8 cellular contexts compared by ENCODE assay signal in genomic region chr9:92669527-92669889, GRCh38. TPM values are rescaled to one million over a fixed set of nuclear protein-coding genes. Genes with fewer than 3 reads are reported as not detected.
A peak's percentile ranks its signal among the peaks of the same experiment; 100 is the strongest.
DNase-seq lines count a peak whose midpoint lies in the region; ATAC-seq, FAIRE-seq and TF ChIP-seq lines count a peak whose summit lies in the region.

No MANE protein-coding gene starts in this region.

- H3K9me3 ChIP-seq in keratinocyte (ENCODE audit: control insufficient read depth, low read depth, low read length) = no peaks in the 10 kb centered on the region

- no peak for DNase-seq in AG10803 (ENCODE audit: low read depth)
- DNase-seq in OCI-M1 (lab: John Stamatoyannopoulos, UW) = peak; percentile 56
- DNase-seq in astrocyte of the spinal cord (ENCODE audit: low read depth, low spot score) = no peak
- no peak for DNase-seq in keratinocyte (ENCODE audit: low read depth, low spot score)
- peak in 2 of 3 experiments; percentile 9 to 18 for DNase-seq in stimulated activated CD4-positive, alpha-beta T cell treated with anti-CD3 and anti-CD28 coated beads, TNF-alpha, amount 100 ng/mL, for 4 hours (ENCODE audit: low read depth in 3 of 3)
- no peak for DNase-seq in pons (ENCODE audit: low spot score)
- DNase-seq in NCI-H446 (lab: John Stamatoyannopoulos, UW) = no peak

- peak overlapping the region; percentile 99 for H3K27ac ChIP-seq in keratinocyte (ENCODE audit: control insufficient read depth, insufficient read depth, low read length)

- H3K4me1 ChIP-seq in keratinocyte (ENCODE audit: control insufficient read depth, extremely low read depth, insufficient read depth, low read length) = peaks cover 20% of the 10 kb centered on the region

- no peaks in the 10 kb centered on the region for H3K9me1 ChIP-seq in keratinocyte (ENCODE audit: control insufficient read depth, extremely low read depth, insufficient read depth, low read length)

- peak overlapping the region; percentile 79 for H3K4me2 ChIP-seq in keratinocyte (ENCODE audit: control insufficient read depth, extremely low read depth, insufficient read depth, low read depth, low read length)

- dilution Hi-C loops in keratinocyte (cut with MboI; ENCODE audit: extremely low pct_ligation_motif_present, low sequenced_read_pairs) = no loop called here

- ATAC-seq in GM21381 (IDR thresholded peaks at IDR 0.05; ENCODE audit: unreplicated experiment) = peak; percentile 7

- H2AFZ ChIP-seq in keratinocyte (ENCODE audit: control insufficient read depth, low read length) = peak overlapping the region; percentile 10

- no peak for TF ChIP-seq CTCF in AG10803 (conservative IDR thresholded peaks at IDR 0.05; ENCODE audit: low read length)
- TF ChIP-seq CTCF in astrocyte of the spinal cord (IDR thresholded peaks at IDR 0.05; ENCODE audit: low read depth, low read length) = no peak
- no peak for TF ChIP-seq CTCF in keratinocyte (optimal IDR thresholded peaks at IDR 0.05 in 1 of 3, IDR thresholded peaks at IDR 0.05 in 1 of 3, conservative IDR thresholded peaks at IDR 0.05 in 1 of 3; ENCODE audit: extremely low read depth in 1 of 3, insufficient read depth in 2 of 3, low read length in 3 of 3)

- FAIRE-seq in keratinocyte (lab: Jason Lieb, UNC) = no peak

- peaks cover 55% of the 10 kb centered on the region for H3K79me2 ChIP-seq in keratinocyte (ENCODE audit: control insufficient read depth, insufficient read depth, low read length)

- no peaks in the 10 kb centered on the region for H3K27me3 ChIP-seq in keratinocyte (ENCODE audit: control insufficient read depth, extremely low read depth, insufficient read depth, low read length)

- H4K20me1 ChIP-seq in keratinocyte (ENCODE audit: control insufficient read depth, extremely low read depth, insufficient read depth, low read length) = no peaks in the 10 kb centered on the region

- peak overlapping the region; percentile 99 for H3K9ac ChIP-seq in keratinocyte (ENCODE audit: control insufficient read depth, extremely low read depth, insufficient read depth, low read length)

- H3K4me3 ChIP-seq in AG10803 (ENCODE audit: low read length) (peak overlapping the region; percentile 99), astrocyte of the spinal cord (ENCODE audit: low read depth, low read length) (peak overlapping the region; percentile 66), keratinocyte (ENCODE audit: control insufficient read depth in 2 of 3, extremely low read depth in 1 of 3, insufficient read depth in 2 of 3, low read depth in 1 of 3, low read length in 3 of 3) (peak overlapping the region; percentile 81 to 99 (median 83))

- in situ Hi-C loops in astrocyte of the spinal cord (cut with HindIII; ENCODE audit: low sequenced_read_pairs) = no loop called here

- H3K36me3 ChIP-seq in keratinocyte (ENCODE audit: control insufficient read depth in 2 of 2, extremely low read depth in 1 of 2, insufficient read depth in 2 of 2, low read length in 2 of 2) = peaks cover 12 to 20% of the 10 kb centered on the region in 2 experiments

RNA-seq across cellular contexts. Expression of gene IPPK, which starts 0.4 kb away (rescaled TPM):
- 27.5 to 34.9 TPM (median 32.4 TPM) in 3 replicates for polyA plus RNA-seq in keratinocyte
- polyA plus RNA-seq in keratinocyte (2011; ENCODE audit: low read depth) = 44.5 TPM
- polyA plus RNA-seq in keratinocyte (2011; cell fraction: cytosol; rRNA removed) = 28.0 and 37.9 TPM in 2 replicates
- 68.1 and 79.2 TPM in 2 replicates for polyA plus RNA-seq in keratinocyte (2011; cell fraction: nucleus; rRNA removed)
- 12.7 and 34.4 TPM in 2 replicates for polyA plus RNA-seq in keratinocyte (2012; ENCODE audit: low replicate concordance)
- polyA minus RNA-seq in keratinocyte = 49.3 to 86.7 TPM (median 68.7 TPM) in 3 replicates
- 26.9 TPM for polyA minus RNA-seq in keratinocyte (2011; cell fraction: cytosol; rRNA and poly(A)+ RNA removed)
- polyA minus RNA-seq in keratinocyte (2011; cell fraction: nucleus; rRNA and poly(A)+ RNA removed) = 26.9 and 42.7 TPM in 2 replicates

Comparison
In these comparisons a context has a peak if more than half of its experiments do, and no peak if none do; other contexts are left out.
1. DNase-seq: peak in OCI-M1 (single experiment) and stimulated activated CD4-positive, alpha-beta T cell treated with anti-CD3 and anti-CD28 coated beads, TNF-alpha, amount 100 ng/mL, for 4 hours (2 of 3); none in AG10803 (single experiment), astrocyte of the spinal cord (single experiment), keratinocyte (single experiment), pons (single experiment) and NCI-H446 (0 of 2).
2. Peak in every context shown above with its lines, with median percentiles within 50 percentile points of each other: H3K4me3 ChIP-seq.